In the genomic region with DNA sequence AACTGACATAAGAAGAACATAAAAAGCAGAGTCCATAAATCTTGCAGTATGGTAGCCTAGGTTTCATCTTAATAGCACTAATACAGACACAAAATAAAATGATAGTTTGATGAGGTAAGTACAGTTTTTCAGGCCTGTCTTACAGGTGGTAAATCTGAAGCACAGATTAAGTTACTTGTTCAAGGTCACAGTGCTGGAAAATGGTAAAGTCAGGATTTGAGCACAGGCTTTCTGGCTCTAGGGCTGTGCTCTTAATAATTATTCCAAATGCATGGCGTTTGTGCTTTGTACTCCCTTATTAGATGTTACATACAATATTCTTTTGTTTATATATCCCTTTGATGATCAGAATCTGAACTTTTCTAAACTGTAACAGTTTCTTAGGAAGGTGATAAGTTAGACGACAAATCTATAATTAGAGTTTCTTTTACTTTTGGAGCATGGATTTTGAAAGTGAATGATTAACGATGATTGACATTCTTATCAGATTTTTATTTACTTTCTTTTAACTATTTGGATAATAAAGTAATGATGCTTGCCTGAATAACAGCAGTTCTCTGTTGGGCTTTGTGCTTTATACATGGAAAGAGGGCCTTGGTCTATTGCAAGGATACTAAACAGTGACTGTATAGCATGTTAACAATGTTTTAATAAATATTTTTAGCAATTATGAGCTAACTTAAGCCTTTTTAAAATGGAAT, we compare ENCODE assay signal across 19 cellular contexts.
"Had no signal": no experiment of that assay in that cellular context is flagged by ENCODE, and none has a peak within 500 bp of the region (broad histone marks: within the 10 kb centered on the region; RNA-seq: fewer than 3 reads in every experiment).

No MANE protein-coding gene starts in this region.

- H3K9me3 ChIP-seq: gastrocnemius medialis, right atrium auricular region, tibial artery, upper lobe of left lung, uterus had no signal

- FAIRE-seq: endometrium had no signal

- H3K27ac ChIP-seq: dorsolateral prefrontal cortex, gastrocnemius medialis, heart right ventricle, right atrium auricular region, tibial artery, upper lobe of left lung, uterus had no signal

- H3K4me3 ChIP-seq: dorsolateral prefrontal cortex, gastrocnemius medialis, heart right ventricle, right atrium auricular region, smooth muscle cell, tibial artery, upper lobe of left lung, uterus had no signal

- H3K27me3 ChIP-seq: dorsolateral prefrontal cortex, gastrocnemius medialis, heart right ventricle, right atrium auricular region, tibial artery, upper lobe of left lung, uterus had no signal

- H3K36me3 ChIP-seq: gastrocnemius medialis, heart right ventricle, right atrium auricular region, tibial artery, upper lobe of left lung, uterus had no signal

- H3K4me1 ChIP-seq: gastrocnemius medialis, tibial artery, uterus had no signal

- DNase-seq: cortex of kidney; dorsolateral prefrontal cortex; effector memory CD4-positive, alpha-beta T cell; gastrocnemius medialis; heart right ventricle; hypothalamus; islet precursor cell; mammary epithelial cell; naive thymus-derived CD4-positive, alpha-beta T cell; nephron progenitor cell; posterior cingulate gyrus; stimulated activated CD4-positive, alpha-beta T cell treated with anti-CD3 and anti-CD28 coated beads, Interleukin-2, amount 100 ng/mL, for 48 hours; stimulated activated naive CD4-positive, alpha-beta T cell treated with Interleukin-2 at 50 U/mL for 16 hours; tibial artery; upper lobe of left lung; uterus had no signal
